ENCODE assay signal across 9 cellular contexts in genomic region chrX:110180176-110180927, GRCh38.
DNase-seq lines count a peak whose midpoint lies in the region; ATAC-seq, FAIRE-seq and TF ChIP-seq lines count a peak whose summit lies in the region.
"Had no signal": no experiment of that assay in that cellular context is flagged by ENCODE, and none has a peak within 500 bp of the region (broad histone marks: within the 10 kb centered on the region; RNA-seq: fewer than 3 reads in every experiment).

No MANE protein-coding gene starts in this region.

- H3K4me3 ChIP-seq in fibroblast of pulmonary artery (replicated peaks; ENCODE audit: low read depth, low read length) = no peak overlapping the region

- peaks cover 2% of the 10 kb centered on the region for H3K4me1 Mint-ChIP-seq in CD14-positive monocyte
- H3K4me1 Mint-ChIP-seq: activated B cell treated with CpG ODN at 0.5 μM for 24 hours had no signal

- intact Hi-C loops in CD14-positive monocyte (cut with micrococcal nuclease) = no loop called here

- no peak overlapping the region for H3K27ac Mint-ChIP-seq in CD14-positive monocyte
- H3K27ac Mint-ChIP-seq: activated B cell treated with CpG ODN at 0.5 μM for 24 hours had no signal

- DNase-seq in HPDE6-E6E7 (ENCODE audit: extremely low spot score) (peak; percentile 56), fibroblast of pulmonary artery (ENCODE audit: low read depth) (peak; percentile 70), urothelium cell line (ENCODE audit: low spot score) (peak; percentile 39), NCI-H2029 (lab: John Stamatoyannopoulos, UW) (no peak), CD14-positive monocyte (ENCODE audit: low spot score) (no peak), COLO829 (ENCODE audit: low spot score) (no peak)
- DNase-seq: activated B cell treated with CpG ODN at 0.5 μM for 24 hours had no signal

- H3K4me3 Mint-ChIP-seq in CD14-positive monocyte = no peak overlapping the region
- H3K4me3 Mint-ChIP-seq: activated B cell treated with CpG ODN at 0.5 μM for 24 hours had no signal

- no peak for FAIRE-seq in urothelium cell line (lab: Jason Lieb, UNC)
- FAIRE-seq: frontal cortex had no signal

- ATAC-seq in GM21381 (IDR thresholded peaks at IDR 0.05; ENCODE audit: unreplicated experiment) = peak; percentile 19

- H3K36me3 Mint-ChIP-seq in CD14-positive monocyte = peaks cover 35 to 43% of the 10 kb centered on the region in 2 donors

- H3K9me3 Mint-ChIP-seq in CD14-positive monocyte = no peaks in the 10 kb centered on the region
- H3K9me3 Mint-ChIP-seq: activated B cell treated with CpG ODN at 0.5 μM for 24 hours had no signal

- peaks cover 0 to 6% (median 0%) of the 10 kb centered on the region in 3 donors for H3K27me3 Mint-ChIP-seq in CD14-positive monocyte (ENCODE audit: low read depth in 3 of 3)
- H3K27me3 Mint-ChIP-seq: activated B cell treated with CpG ODN at 0.5 μM for 24 hours had no signal

- TF ChIP-seq CTCF in fibroblast of pulmonary artery (IDR thresholded peaks at IDR 0.05; ENCODE audit: low read length, missing control alignments) = no peak
- TF ChIP-seq CTCF in CD14-positive monocyte (IDR thresholded peaks at IDR 0.05) = no peak

Comparison
In these comparisons a context has a peak if more than half of its experiments do, and no peak if none do; other contexts are left out.
1. DNase-seq: peak in HPDE6-E6E7 (single experiment), fibroblast of pulmonary artery (single experiment) and urothelium cell line (single experiment); none in NCI-H2029 (single experiment), CD14-positive monocyte (single experiment) and COLO829 (single experiment).